ENCODE assay signal across 11 cellular contexts in the genomic region with DNA sequence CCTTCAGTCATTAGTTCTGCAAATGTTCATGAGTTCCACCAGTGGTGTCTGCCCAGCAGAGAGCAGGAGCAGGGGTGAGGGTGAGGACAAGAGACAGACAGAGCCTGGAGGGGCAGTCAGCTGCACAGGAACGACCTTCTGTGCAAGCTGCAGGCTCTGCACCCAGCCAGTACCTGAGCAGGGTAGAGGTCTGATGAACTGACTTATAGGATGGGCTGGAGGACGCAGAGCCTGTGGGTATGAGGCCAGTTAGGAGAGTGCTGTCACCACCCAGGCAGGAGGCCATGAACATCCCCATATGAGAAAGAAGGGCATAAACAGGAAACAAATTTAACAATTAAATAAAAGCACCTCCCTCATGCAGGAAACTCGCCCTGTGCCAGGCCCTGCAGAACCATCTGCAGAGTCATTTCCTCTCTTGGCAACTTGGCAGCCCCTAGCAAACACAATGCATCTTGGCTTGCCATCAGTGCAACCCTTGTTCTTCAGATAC. TPM values are rescaled to one million over a fixed set of nuclear protein-coding genes. Genes with fewer than 3 reads are reported as not detected.
DNase-seq lines count a peak whose midpoint lies in the region; ATAC-seq and TF ChIP-seq lines count a peak whose summit lies in the region.
"Had no signal": no experiment of that assay in that cellular context is flagged by ENCODE, and none has a peak within 500 bp of the region (broad histone marks: within the 10 kb centered on the region; RNA-seq: fewer than 3 reads in every experiment).

No MANE protein-coding gene starts in this region.

- peak; percentile 22 to 49 (median 32) for ATAC-seq in heart left ventricle
- ATAC-seq in right cardiac atrium, result peak; percentile 54 to 59
- peak; percentile 55 for ATAC-seq in upper lobe of right lung
- ATAC-seq in HG02642 (IDR thresholded peaks at IDR 0.05; ENCODE audit: poor library complexity, unreplicated experiment), result no peak
- ATAC-seq in HG03196 (IDR thresholded peaks at IDR 0.05; ENCODE audit: unreplicated experiment), result no peak

- DNase-seq in heart left ventricle (no peak), right atrium auricular region (ENCODE audit: low spot score) (no peak), right cardiac atrium (no peak), upper lobe of right lung (no peak), adrenal gland (no peak)
- peak; percentile 23 for DNase-seq in activated CD8-positive, alpha-beta memory T cell treated with anti-CD3 and anti-CD28 coated beads, Interleukin-2, amount 50 U/mL, for 4 hours
- DNase-seq: NCI-H2171 had no signal

- intact Hi-C loops in heart left ventricle (cut with DNase I) (no loop called here), right cardiac atrium (cut with DNase I) (no loop called here), upper lobe of right lung (cut with DNase I) (no loop called here), adrenal gland (cut with DNase I) (no loop called here)

- H3K36me3 ChIP-seq in heart left ventricle (no peaks in the 10 kb centered on the region), right atrium auricular region (no peaks in the 10 kb centered on the region), upper lobe of right lung (no peaks in the 10 kb centered on the region), adrenal gland (replicated peaks in 1 of 2) (no peaks in the 10 kb centered on the region)

- H3K4me3 ChIP-seq in heart left ventricle (no peak overlapping the region), right atrium auricular region (no peak overlapping the region), right cardiac atrium (ENCODE audit: low read length) (no peak overlapping the region), upper lobe of right lung (no peak overlapping the region), adrenal gland (no peak overlapping the region)

- TF ChIP-seq CTCF in heart left ventricle (IDR thresholded peaks at IDR 0.05) (no peak), right atrium auricular region (IDR thresholded peaks at IDR 0.05) (no peak), upper lobe of right lung (IDR thresholded peaks at IDR 0.05) (no peak), adrenal gland (IDR thresholded peaks at IDR 0.05) (no peak)

- WGBS in heart left ventricle, 4 donors, result 55 to 65% (median 56%) methylated on average over 3 of the region's 3 CpGs
- 58% methylated on average over 3 of the region's 3 CpGs for WGBS in right cardiac atrium
- WGBS in adrenal gland, 4 donors, result 54 to 71% (median 60%) methylated on average over 3 of the region's 3 CpGs

- H3K9me3 ChIP-seq in heart left ventricle (no peaks in the 10 kb centered on the region), right atrium auricular region (no peaks in the 10 kb centered on the region), right cardiac atrium (ENCODE audit: control insufficient read depth, low read length) (no peaks in the 10 kb centered on the region), upper lobe of right lung (no peaks in the 10 kb centered on the region), adrenal gland (replicated peaks in 1 of 3) (no peaks in the 10 kb centered on the region)

- H3K4me1 ChIP-seq in heart left ventricle (peaks cover 0 to 20% (median 7%) of the 10 kb centered on the region in 12 donors), right atrium auricular region (peaks cover 0 to 12% of the 10 kb centered on the region in 2 donors), right cardiac atrium (ENCODE audit: control insufficient read depth, insufficient read depth, low read length) (peaks cover 7% of the 10 kb centered on the region), upper lobe of right lung (peaks cover 5% of the 10 kb centered on the region), adrenal gland (replicated peaks in 1 of 2) (peaks cover 0 to 4% of the 10 kb centered on the region in 2 donors)

- H3K27me3 ChIP-seq in heart left ventricle, result no peaks in the 10 kb centered on the region
- no peaks in the 10 kb centered on the region for H3K27me3 ChIP-seq in right atrium auricular region
- no peaks in the 10 kb centered on the region for H3K27me3 ChIP-seq in right cardiac atrium (ENCODE audit: control insufficient read depth, insufficient read depth)
- no peaks in the 10 kb centered on the region for H3K27me3 ChIP-seq in upper lobe of right lung
- no peaks in the 10 kb centered on the region for H3K27me3 ChIP-seq in adrenal gland

- H3K27ac ChIP-seq in heart left ventricle, result peak overlapping the region in 8 of 12 donors; percentile 7 to 67 (median 42)
- H3K27ac ChIP-seq in right atrium auricular region, result no peak overlapping the region
- H3K27ac ChIP-seq in right cardiac atrium (ENCODE audit: low read length), result peak overlapping the region; percentile 36
- peak overlapping the region; percentile 47 for H3K27ac ChIP-seq in upper lobe of right lung
- H3K27ac ChIP-seq in adrenal gland, result no peak overlapping the region

- TF ChIP-seq POLR2A in heart left ventricle (IDR thresholded peaks at IDR 0.05), result no peak
- no peak for TF ChIP-seq POLR2A in adrenal gland (IDR thresholded peaks at IDR 0.05)

RNA-seq across cellular contexts. Expression of gene C6orf15, which starts 17.9 kb away (rescaled TPM):
- not detected for total RNA-seq in heart left ventricle
- not detected for polyA plus RNA-seq in heart left ventricle
- not detected for total RNA-seq in right atrium auricular region
- total RNA-seq in right cardiac atrium, result not detected
- not detected for polyA plus RNA-seq in right cardiac atrium
- total RNA-seq in upper lobe of right lung, result not detected
- total RNA-seq in adrenal gland, result not detected
- not detected for polyA plus RNA-seq in adrenal gland
- total RNA-seq: subcutaneous adipose tissue had no signal
- polyA plus RNA-seq: AG04450 had no signal

RNA-seq across cellular contexts. Expression of gene PSORS1C1, which starts 20.2 kb away (rescaled TPM):
- total RNA-seq in heart left ventricle, result 1 to 10 TPM in 7 of 9 donors, under 1 TPM in 2; 0.63 to 5.5 (median 2.9) TPM
- 1 to 10 TPM in 1 of 2 donors, under 1 TPM in 1; 0.37 to 5.8 TPM for polyA plus RNA-seq in heart left ventricle
- total RNA-seq in right atrium auricular region, result 1 to 10 TPM in 1 of 2 donors, under 1 TPM in 1; 0.33 to 1.5 TPM
- total RNA-seq in right cardiac atrium, result 1 to 10 TPM; 1.4 to 4.5 (median 4.4) TPM
- 6.5 TPM for polyA plus RNA-seq in right cardiac atrium
- 8.2 TPM for total RNA-seq in upper lobe of right lung
- total RNA-seq in adrenal gland, result 1 to 10 TPM in 3 of 8 donors, under 1 TPM in 5; 0.18 to 2.3 (median 0.56) TPM
- 1 to 10 TPM in 2 of 3 donors, under 1 TPM in 1; 0.60 to 5.1 (median 1.9) TPM for polyA plus RNA-seq in adrenal gland

RNA-seq across cellular contexts. Expression of gene CDSN, which starts 25.8 kb away (rescaled TPM):
- under 1 TPM in 1 of 9 donors, not detected in 8; 0.56 TPM for total RNA-seq in heart left ventricle
- under 1 TPM in 1 of 2 donors, not detected in 1; 0.15 TPM for polyA plus RNA-seq in heart left ventricle
- total RNA-seq in right atrium auricular region, result not detected
- under 1 TPM in 2 of 4 donors, not detected in 2; 0.14 to 0.17 TPM for total RNA-seq in right cardiac atrium
- polyA plus RNA-seq in right cardiac atrium, result 0.11 TPM
- total RNA-seq in upper lobe of right lung, result not detected
- total RNA-seq in adrenal gland, result not detected
- polyA plus RNA-seq in adrenal gland, result under 1 TPM in 2 of 3 donors, not detected in 1; 0.03 to 0.08 TPM
- total RNA-seq: subcutaneous adipose tissue had no signal
- polyA plus RNA-seq: AG04450 had no signal

RNA-seq across cellular contexts. Expression of gene PSORS1C2, which starts 44.4 kb away (rescaled TPM):
- total RNA-seq in heart left ventricle (not detected), right atrium auricular region (not detected), right cardiac atrium (not detected), upper lobe of right lung (not detected), adrenal gland (not detected)
- polyA plus RNA-seq in heart left ventricle (not detected), right cardiac atrium (not detected), adrenal gland (not detected)
- total RNA-seq: subcutaneous adipose tissue had no signal
- polyA plus RNA-seq: AG04450 had no signal

Comparison
In these comparisons a context has a peak if more than half of its experiments do, and no peak if none do; other contexts are left out.
1. H3K27ac ChIP-seq: peak in heart left ventricle (8 of 12), right cardiac atrium (single experiment) and upper lobe of right lung (single experiment); none in right atrium auricular region (0 of 2) and adrenal gland (0 of 5).
2. ATAC-seq: peak in heart left ventricle (4 of 4), right cardiac atrium (2 of 2) and upper lobe of right lung (single experiment); none in HG02642 (single experiment) and HG03196 (single experiment).